ENCODE assay signal across 7 cellular contexts in the genomic region with DNA sequence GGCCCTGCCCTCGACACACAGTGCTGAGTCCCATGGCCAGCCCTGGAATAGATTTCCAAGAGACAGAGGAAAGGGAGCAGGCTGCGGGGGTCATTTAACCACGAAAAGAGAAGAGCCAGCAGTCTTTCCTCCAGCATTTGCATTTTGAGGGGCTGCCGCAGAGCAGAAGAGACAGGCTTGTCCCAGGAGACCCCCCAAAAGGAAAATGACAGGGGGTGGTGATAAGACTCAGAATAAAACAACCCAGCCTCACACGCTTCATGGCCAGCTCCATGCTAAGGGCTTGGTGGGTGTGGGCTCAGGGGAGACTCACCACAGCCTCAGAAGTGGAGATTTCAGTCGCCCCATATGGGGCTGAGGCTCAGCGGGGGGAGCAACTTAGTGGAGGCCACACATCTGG.
"Had no signal": no experiment of that assay in that cellular context is flagged by ENCODE, and none has a peak within 500 bp of the region (broad histone marks: within the 10 kb centered on the region; RNA-seq: fewer than 3 reads in every experiment).

No MANE protein-coding gene starts in this region.

- H3K9me3 Mint-ChIP-seq: HFFc6 had no signal

- H3K4me3 Mint-ChIP-seq: HFFc6 had no signal

- H3K4me1 ChIP-seq: HAP-1 had no signal

- ATAC-seq: HCT116, K562 had no signal

- DNase-seq: GOT3, HFFc6, IMR-90, KG1 had no signal

- H3K36me3 ChIP-seq: HAP-1 had no signal

- H3K4me3 ChIP-seq: HAP-1, K562 had no signal

- H3K9me3 ChIP-seq: HAP-1 had no signal

- H3K27ac Mint-ChIP-seq: HFFc6 had no signal
